23 cellular contexts compared by ENCODE assay signal in genomic region chr15:52799145-52799811, GRCh38. TPM values are rescaled to one million over a fixed set of nuclear protein-coding genes. Genes with fewer than 3 reads are reported as not detected.
DNase-seq lines count a peak whose midpoint lies in the region; ATAC-seq, FAIRE-seq and TF ChIP-seq lines count a peak whose summit lies in the region.
"Had no signal": no experiment of that assay in that cellular context is flagged by ENCODE, and none has a peak within 500 bp of the region (broad histone marks: within the 10 kb centered on the region; RNA-seq: fewer than 3 reads in every experiment).

No MANE protein-coding gene starts in this region.

- no peak overlapping the region for H3K14ac ChIP-seq in H1 (ENCODE audit: insufficient read length)

- no peak overlapping the region for H3K56ac ChIP-seq in H1 (replicated peaks; ENCODE audit: insufficient read length, low read depth, low read length)

- H3K36me3 Mint-ChIP-seq in activated naive CD8-positive, alpha-beta T cell treated with anti-CD3 and anti-CD28 coated beads for 36 hours = peaks cover 7% of the 10 kb centered on the region
- H3K36me3 Mint-ChIP-seq in activated naive CD8-positive, alpha-beta T cell treated with anti-CD3 and anti-CD28 coated beads, Interleukin-2, amount 50 U/mL, for 24 hours (ENCODE audit: low read depth) = peaks cover 2% of the 10 kb centered on the region
- H3K36me3 Mint-ChIP-seq in memory B cell = peaks cover 6% of the 10 kb centered on the region
- H3K36me3 Mint-ChIP-seq: CD8-positive, alpha-beta T cell had no signal

- peaks cover 27 to 40% of the 10 kb centered on the region in 2 experiments for H4K20me1 ChIP-seq in H1 (replicated peaks in 1 of 2; ENCODE audit: control insufficient read depth in 1 of 2, insufficient read depth in 2 of 2, low read length in 2 of 2)

- H3K4me1 Mint-ChIP-seq in activated naive CD8-positive, alpha-beta T cell treated with anti-CD3 and anti-CD28 coated beads for 36 hours = peaks cover 25% of the 10 kb centered on the region
- peaks cover 18% of the 10 kb centered on the region for H3K4me1 Mint-ChIP-seq in activated naive CD8-positive, alpha-beta T cell treated with anti-CD3 and anti-CD28 coated beads, Interleukin-2, amount 50 U/mL, for 24 hours
- peaks cover 7% of the 10 kb centered on the region for H3K4me1 Mint-ChIP-seq in memory B cell

- no peak for DNase-seq in activated naive CD8-positive, alpha-beta T cell treated with anti-CD3 and anti-CD28 coated beads for 36 hours
- no peak for DNase-seq in activated naive CD8-positive, alpha-beta T cell treated with anti-CD3 and anti-CD28 coated beads, Interleukin-2, amount 50 U/mL, for 24 hours
- DNase-seq in H1 (ENCODE audit: low read depth in 1 of 2, low spot score in 2 of 2) (no peak), memory B cell (ENCODE audit: low spot score in 2 of 2) (no peak), cerebellar cortex (ENCODE audit: low spot score) (no peak), NAMALWA (ENCODE audit: low spot score) (no peak), T-helper 9 cell (no peak)
- DNase-seq: ACHN; CD8-positive, alpha-beta T cell; DMS79 treated with DMSO at 0.1 percent for 48 hours; GDM1; KG1; NCI-H1092 treated with DMSO at 0.1 percent for 48 hours; NCI-H1694; NCI-H69; NK-92 treated with Interleukin-12 subunit alpha and Interleukin-12 subunit beta, amount 100 ng/mL, for 24 hours; OCI-M1 had no signal

- H3K9me3 Mint-ChIP-seq in activated naive CD8-positive, alpha-beta T cell treated with anti-CD3 and anti-CD28 coated beads for 36 hours = peaks cover 9% of the 10 kb centered on the region
- H3K9me3 Mint-ChIP-seq in activated naive CD8-positive, alpha-beta T cell treated with anti-CD3 and anti-CD28 coated beads, Interleukin-2, amount 50 U/mL, for 24 hours = no peaks in the 10 kb centered on the region
- peaks cover 10% of the 10 kb centered on the region for H3K9me3 Mint-ChIP-seq in memory B cell
- H3K9me3 Mint-ChIP-seq: CD8-positive, alpha-beta T cell had no signal

- H2BK20ac ChIP-seq in H1 (ENCODE audit: low read length) = no peak overlapping the region

- H4K91ac ChIP-seq in H1 (replicated peaks; ENCODE audit: insufficient read length, low read length) = no peak overlapping the region

- no peak overlapping the region for H2BK12ac ChIP-seq in H1 (ENCODE audit: low read depth, low read length)

- H3K4me1 ChIP-seq in H1 (replicated peaks in 1 of 4; ENCODE audit: control insufficient read depth in 3 of 4, insufficient read depth in 4 of 4, low read length in 3 of 4) = peaks cover 23 to 62% (median 36%) of the 10 kb centered on the region in 4 experiments

- no peak overlapping the region for H3K27ac ChIP-seq in H1 (ENCODE audit: low read depth, low read length)

- no peak overlapping the region for H3K18ac ChIP-seq in H1 (ENCODE audit: extremely low read depth, low read length)

- no peaks in the 10 kb centered on the region for H3K79me1 ChIP-seq in H1 (ENCODE audit: low read depth, low read length)

- no peak for TF ChIP-seq EP300 in H1 (IDR thresholded peaks at IDR 0.05; ENCODE audit: borderline replicate concordance in 1 of 2, low read depth in 2 of 2, low read length in 2 of 2)

- peak overlapping the region; percentile 32 for H3K4me3 Mint-ChIP-seq in activated naive CD8-positive, alpha-beta T cell treated with anti-CD3 and anti-CD28 coated beads for 36 hours
- no peak overlapping the region for H3K4me3 Mint-ChIP-seq in activated naive CD8-positive, alpha-beta T cell treated with anti-CD3 and anti-CD28 coated beads, Interleukin-2, amount 50 U/mL, for 24 hours
- H3K4me3 Mint-ChIP-seq in memory B cell = no peak overlapping the region
- H3K4me3 Mint-ChIP-seq: CD8-positive, alpha-beta T cell had no signal

- H4K5ac ChIP-seq in H1 (ENCODE audit: insufficient read length, low read depth, low read length) = no peak overlapping the region

- H3K23ac ChIP-seq in H1 (ENCODE audit: insufficient read length) = no peak overlapping the region

- POLR2A ChIA-PET in H1 (lab: Charles Lee; ENCODE audit: partially characterized antibody) = interaction anchor here (2.8 to 14.4 kb wide), 2 partner anchors 10 to 11 kb away, joined by 7 to 225 read pairs; partner anchors contain the start of gene ONECUT1

- 22% methylated on average over 9 of the region's 9 CpGs; no CpG with 5 or more reads in 1 of the 2 experiments for WGBS in H1 (ENCODE audit: extremely low coverage in 1 of 2, insufficient coverage in 1 of 2, insufficient read length in 1 of 2, insufficient replicate concordance in 2 of 2, low coverage in 1 of 2, low lambda C conversion rate in 2 of 2, missing lambda C conversion rate in 1 of 2), 2 experiments

- H2AFZ ChIP-seq in H1 (ENCODE audit: low read length) = no peak overlapping the region

- ATAC-seq in activated naive CD8-positive, alpha-beta T cell treated with anti-CD3 and anti-CD28 coated beads, Interleukin-2, amount 50 U/mL, for 24 hours = no peak
- ATAC-seq in memory B cell (ENCODE audit: low read depth) = no peak
- ATAC-seq: CD8-positive, alpha-beta T cell; HCT116 had no signal

- no peak overlapping the region for H3K9ac ChIP-seq in H1 (replicated peaks in 1 of 4; ENCODE audit: extremely low read depth in 1 of 4, low read depth in 3 of 4, low read length in 3 of 4)

- peaks cover 0 to 19% of the 10 kb centered on the region in 2 experiments; a peak in 2 of 4 replicates for H3K79me2 ChIP-seq in H1 (ENCODE audit: control insufficient read depth in 1 of 2, insufficient read depth in 2 of 2, low read length in 2 of 2)

- no peak overlapping the region for H2BK15ac ChIP-seq in H1 (ENCODE audit: low read length)

- no peak for TF ChIP-seq RAD21 in H1 (IDR thresholded peaks at IDR 0.05 in 1 of 2, conservative IDR thresholded peaks at IDR 0.05 in 1 of 2; ENCODE audit: low read depth in 2 of 2, low read length in 2 of 2)

- H2BK120ac ChIP-seq in H1 (replicated peaks; ENCODE audit: low read depth, low read length) = no peak overlapping the region

- H3K36me3 ChIP-seq in H1 (ENCODE audit: control insufficient read depth in 2 of 4, insufficient read depth in 4 of 4, low read length in 3 of 4) = no peaks in the 10 kb centered on the region; a peak in 1 of 8 replicates

- no peak overlapping the region for H2AK5ac ChIP-seq in H1 (ENCODE audit: low read depth, low read length)

- no peak overlapping the region for H4K8ac ChIP-seq in H1 (ENCODE audit: extremely low read depth, insufficient read depth, low read length)

- 0 out of 3 replicates have a peak, but pooled peaks of 1 of the 2 experiments have one; percentile 25 for TF ChIP-seq POLR2A in H1 (IDR thresholded peaks at IDR 0.05; ENCODE audit: control extremely low read depth in 1 of 2, low read depth in 2 of 2, low read length in 2 of 2)

- TF ChIP-seq CTCF in H1 (IDR thresholded peaks at IDR 0.05; ENCODE audit: control extremely low read depth in 1 of 3, insufficient read depth in 1 of 3, low read depth in 1 of 3, low read length in 3 of 3) = no peak

- no peak for FAIRE-seq in H1 (lab: Jason Lieb, UNC)
- FAIRE-seq: D721Med, GM12892, GM19239 had no signal

- peaks cover 13% of the 10 kb centered on the region for H3K23me2 ChIP-seq in H1 (ENCODE audit: low read depth, low read length)

- peaks cover 50 to 99% (median 91%) of the 10 kb centered on the region in 4 experiments for H3K27me3 ChIP-seq in H1 (replicated peaks in 1 of 4; ENCODE audit: control insufficient read depth in 3 of 4, extremely low read depth in 1 of 4, insufficient read depth in 3 of 4, low read length in 3 of 4)

- H3K4me3 ChIP-seq in H1 (ENCODE audit: extremely low read depth in 1 of 4, insufficient read depth in 2 of 4, low read depth in 3 of 4, low read length in 4 of 4) = peak overlapping the region in 3 of 4 experiments; percentile 18 to 56 (median 32); a peak in 4 of 8 replicates

- H3K27me3 Mint-ChIP-seq in activated naive CD8-positive, alpha-beta T cell treated with anti-CD3 and anti-CD28 coated beads for 36 hours = peaks cover 97% of the 10 kb centered on the region
- H3K27me3 Mint-ChIP-seq in activated naive CD8-positive, alpha-beta T cell treated with anti-CD3 and anti-CD28 coated beads, Interleukin-2, amount 50 U/mL, for 24 hours = peaks cover 88% of the 10 kb centered on the region
- peaks cover 43% of the 10 kb centered on the region for H3K27me3 Mint-ChIP-seq in memory B cell

- H3K4me2 ChIP-seq in H1 (ENCODE audit: insufficient read depth in 1 of 2, low read depth in 2 of 2, low read length in 2 of 2) = peak overlapping the region; percentile 75 to 79

- no peak overlapping the region for H2BK5ac ChIP-seq in H1 (ENCODE audit: low read depth, low read length)

- no peak overlapping the region for H3K27ac Mint-ChIP-seq in activated naive CD8-positive, alpha-beta T cell treated with anti-CD3 and anti-CD28 coated beads for 36 hours
- no peak overlapping the region for H3K27ac Mint-ChIP-seq in activated naive CD8-positive, alpha-beta T cell treated with anti-CD3 and anti-CD28 coated beads, Interleukin-2, amount 50 U/mL, for 24 hours
- peak overlapping the region; percentile 67 for H3K27ac Mint-ChIP-seq in memory B cell
- H3K27ac Mint-ChIP-seq: CD8-positive, alpha-beta T cell had no signal

- CTCF ChIA-PET in H1 (lab: Charles Lee; ENCODE audit: partially characterized antibody) = interaction anchor here (1.2 to 13.4 kb wide), 4 partner anchors 10 to 25 kb away, joined by 4 to 182 read pairs (median 5); partner anchors contain the start of gene ONECUT1

- no peak overlapping the region for H3K4ac ChIP-seq in H1 (replicated peaks; ENCODE audit: insufficient read length, low read depth, low read length)

- H3K9me3 ChIP-seq in H1 (ENCODE audit: insufficient read depth in 2 of 2, low read depth in 1 of 2, low read length in 1 of 2) = peaks cover 0 to 7% of the 10 kb centered on the region in 2 experiments; a peak in 1 of 4 replicates

TF ChIP-seq in H1, 55 proteins besides CTCF, POLR2A, EP300 and RAD21:
- TF ChIP-seq RNF2 (IDR thresholded peaks at IDR 0.05; ENCODE audit: borderline replicate concordance, low read depth, low read length, missing control alignments, poor library complexity, severe bottlenecking) = peak; percentile 16
- no peak for TF ChIP-seq ATF3 (IDR thresholded peaks at IDR 0.05; ENCODE audit: insufficient read depth, low read depth, low read length)
- TF ChIP-seq SP1 (IDR thresholded peaks at IDR 0.05; ENCODE audit: low read depth, low read length) = 0 out of 2 replicates have a peak, but pooled peaks have one; percentile 13
TF ChIP-seq in H1: peak in this region for 2.

RNA-seq across cellular contexts. Expression of gene ONECUT1, which starts 9.1 kb away (rescaled TPM):
- not detected for total RNA-seq in activated naive CD8-positive, alpha-beta T cell treated with anti-CD3 and anti-CD28 coated beads for 36 hours
- 6.1 and 6.4 TPM in 2 replicates for total RNA-seq in H1 (2021; fragmentation: NEBNext Ultra II Directional; extraction: Animal tissue kit (Norgen Biotek cat#: 25700))
- polyA plus RNA-seq in H1 (2011; rRNA removed) = 0.47 and 0.65 TPM in 2 replicates
- polyA plus RNA-seq in H1 (2011; cell fraction: cytosol; rRNA removed) = 1.1 TPM
- polyA plus RNA-seq in H1 (2011; cell fraction: nucleus; rRNA removed) = 2.0 TPM
- 1.4 to 3.0 TPM (median 1.8 TPM) in 4 replicates for polyA plus RNA-seq in H1 (2012, experiment 1 of 2)
- 0.12 TPM for polyA plus RNA-seq in H1 (2012, experiment 2 of 2)
- 11.2 TPM for polyA plus RNA-seq in H1 (2013, experiment 1 of 2)
- polyA plus RNA-seq in H1 (2013, experiment 2 of 2) = 10.6 TPM
- polyA minus RNA-seq in H1 (2011; rRNA and poly(A)+ RNA removed) = 4.4 and 5.0 TPM in 2 replicates
- 7.1 TPM for polyA minus RNA-seq in H1 (2011; cell fraction: cytosol; rRNA and poly(A)+ RNA removed)
- 7.6 TPM for polyA minus RNA-seq in H1 (2011; cell fraction: nucleus; rRNA and poly(A)+ RNA removed)
- total RNA-seq: CD8-positive, alpha-beta T cell; HT-29; MCF 10A had no signal
